In genomic region chr20:45983279-45983743, GRCh38 we compare ENCODE assay signal across 32 cellular contexts. TPM values are rescaled to one million over a fixed set of nuclear protein-coding genes. Genes with fewer than 3 reads are reported as not detected.
DNase-seq lines count a peak whose midpoint lies in the region; ATAC-seq and TF ChIP-seq lines count a peak whose summit lies in the region.
"Had no signal": no experiment of that assay in that cellular context is flagged by ENCODE, and none has a peak within 500 bp of the region (broad histone marks: within the 10 kb centered on the region; RNA-seq: fewer than 3 reads in every experiment).

No MANE protein-coding gene starts in this region.

- H3K4me3 ChIP-seq in SU-DHL-6 (ENCODE audit: insufficient read depth, low read length, poor library complexity, severe bottlenecking): no peak overlapping the region
- H3K4me3 ChIP-seq: ascending aorta, cardiac muscle cell, gastroesophageal sphincter, left ventricle myocardium inferior, skin epidermis, tibial artery had no signal

- peaks cover 2% of the 10 kb centered on the region for H3K27me3 Mint-ChIP-seq in activated T-cell treated with anti-CD3 and anti-CD28 coated beads, Interleukin-2, amount 50 U/mL, for 24 hours
- H3K27me3 Mint-ChIP-seq in activated CD4-positive, alpha-beta T cell treated with anti-CD3 and anti-CD28 coated beads, Interleukin-2, amount 10 ng/mL, durations not matched to agents 24 days and 14 days: peaks cover 10% of the 10 kb centered on the region
- H3K27me3 Mint-ChIP-seq in effector memory CD8-positive, alpha-beta T cell: no peaks in the 10 kb centered on the region
- H3K27me3 Mint-ChIP-seq: activated CD4-positive, alpha-beta memory T cell treated with anti-CD3 and anti-CD28 coated beads for 36 hours; CD4-positive, alpha-beta memory T cell had no signal

- intact Hi-C loops in activated CD4-positive, alpha-beta T cell treated with anti-CD3 and anti-CD28 coated beads, Interleukin-2, amount 10 ng/mL, durations not matched to agents 24 days and 14 days (cut with micrococcal nuclease): no loop called here

- no peak overlapping the region for H3K9ac ChIP-seq in SU-DHL-6 (ENCODE audit: low read length)

- H3K9me2 ChIP-seq in SU-DHL-6 (replicated peaks; ENCODE audit: insufficient read depth, low read length): no peaks in the 10 kb centered on the region

- H3K4me1 Mint-ChIP-seq in activated T-cell treated with anti-CD3 and anti-CD28 coated beads, Interleukin-2, amount 50 U/mL, for 24 hours (ENCODE audit: low read depth): peaks cover 5% of the 10 kb centered on the region
- peaks cover 6% of the 10 kb centered on the region for H3K4me1 Mint-ChIP-seq in activated CD4-positive, alpha-beta T cell treated with anti-CD3 and anti-CD28 coated beads, Interleukin-2, amount 10 ng/mL, durations not matched to agents 24 days and 14 days
- no peaks in the 10 kb centered on the region for H3K4me1 Mint-ChIP-seq in effector memory CD8-positive, alpha-beta T cell (ENCODE audit: low read depth in 2 of 2)
- H3K4me1 Mint-ChIP-seq: activated naive CD8-positive, alpha-beta T cell treated with anti-CD3 and anti-CD28 coated beads for 36 hours; immature natural killer cell had no signal

- peak overlapping the region; percentile 6 for H2AFZ ChIP-seq in SU-DHL-6 (ENCODE audit: low read depth, low read length, severe bottlenecking)

- no peaks in the 10 kb centered on the region for H3K9me3 ChIP-seq in SU-DHL-6 (ENCODE audit: insufficient read depth, low read length)
- H3K9me3 ChIP-seq: ascending aorta, gastroesophageal sphincter, left ventricle myocardium inferior, tibial artery had no signal

- H3K4me2 ChIP-seq in SU-DHL-6 (ENCODE audit: low read depth, low read length, poor library complexity, severe bottlenecking): no peak overlapping the region

- no peaks in the 10 kb centered on the region for H4K20me1 ChIP-seq in SU-DHL-6 (ENCODE audit: low read depth, low read length)

- H3K9me3 Mint-ChIP-seq in activated T-cell treated with anti-CD3 and anti-CD28 coated beads, Interleukin-2, amount 50 U/mL, for 24 hours: no peaks in the 10 kb centered on the region
- H3K9me3 Mint-ChIP-seq in activated CD4-positive, alpha-beta T cell treated with anti-CD3 and anti-CD28 coated beads, Interleukin-2, amount 10 ng/mL, durations not matched to agents 24 days and 14 days: no peaks in the 10 kb centered on the region
- no peaks in the 10 kb centered on the region for H3K9me3 Mint-ChIP-seq in effector memory CD8-positive, alpha-beta T cell
- H3K9me3 Mint-ChIP-seq: activated CD4-positive, alpha-beta memory T cell treated with anti-CD3 and anti-CD28 coated beads for 36 hours; activated naive CD8-positive, alpha-beta T cell treated with anti-CD3 and anti-CD28 coated beads for 36 hours; CD4-positive, alpha-beta memory T cell; immature natural killer cell; stimulated activated naive CD8-positive, alpha-beta T cell treated with anti-CD3 and anti-CD28 coated beads, Interleukin-15, amount 100 ng/mL, for 72 hours had no signal

- no peaks in the 10 kb centered on the region for H3K36me3 Mint-ChIP-seq in activated T-cell treated with anti-CD3 and anti-CD28 coated beads, Interleukin-2, amount 50 U/mL, for 24 hours (ENCODE audit: low read depth)
- no peaks in the 10 kb centered on the region for H3K36me3 Mint-ChIP-seq in activated CD4-positive, alpha-beta T cell treated with anti-CD3 and anti-CD28 coated beads, Interleukin-2, amount 10 ng/mL, durations not matched to agents 24 days and 14 days (ENCODE audit: low read depth)
- H3K36me3 Mint-ChIP-seq in effector memory CD8-positive, alpha-beta T cell (ENCODE audit: insufficient read depth): no peaks in the 10 kb centered on the region
- H3K36me3 Mint-ChIP-seq: activated CD4-positive, alpha-beta memory T cell treated with anti-CD3 and anti-CD28 coated beads for 36 hours; activated naive CD8-positive, alpha-beta T cell treated with anti-CD3 and anti-CD28 coated beads for 36 hours; CD4-positive, alpha-beta memory T cell; immature natural killer cell had no signal

- DNase-seq in activated T-cell treated with anti-CD3 and anti-CD28 coated beads, Interleukin-2, amount 50 U/mL, for 24 hours: no peak
- DNase-seq in activated T-cell treated with anti-CD3 and anti-CD28 coated beads, Interleukin-2, amount 50 U/mL, for 1 hour: no peak
- DNase-seq in activated CD4-positive, alpha-beta T cell treated with anti-CD3 and anti-CD28 coated beads, Interleukin-2, amount 10 ng/mL, durations not matched to agents 24 days and 14 days: no peak
- DNase-seq in NOMO-1 (lab: John Stamatoyannopoulos, UW; ENCODE audit: unreplicated experiment in 2 of 2): no peak
- no peak for DNase-seq in effector memory CD8-positive, alpha-beta T cell
- DNase-seq: activated CD4-positive, alpha-beta memory T cell treated with anti-CD3 and anti-CD28 coated beads for 36 hours; activated CD4-positive, CD25-positive, alpha-beta regulatory T cell; activated effector memory CD4-positive, alpha-beta T cell treated with Interleukin-2 at 50 U/mL for 16 hours; activated naive CD8-positive, alpha-beta T cell treated with anti-CD3 and anti-CD28 coated beads for 36 hours; AML-193; CD4-positive, alpha-beta memory T cell; cortex of kidney; DMS 273 treated with DMSO at 0.1 percent for 48 hours; hippocampal formation; immature natural killer cell; KG1; left ventricle myocardium inferior; MM.1S; NCI-H2029; NCI-H345; stimulated activated naive CD8-positive, alpha-beta T cell treated with anti-CD3 and anti-CD28 coated beads, Interleukin-15, amount 100 ng/mL, for 72 hours; tibial artery had no signal

- H3K79me2 ChIP-seq in SU-DHL-6 (ENCODE audit: insufficient read depth, low read length): no peaks in the 10 kb centered on the region

- ATAC-seq in esophagus mucosa: peak; percentile 12
- no peak for ATAC-seq in HG02571 (IDR thresholded peaks at IDR 0.05; ENCODE audit: unreplicated experiment)
- no peak for ATAC-seq in effector memory CD8-positive, alpha-beta T cell (replicated peaks)
- ATAC-seq: gastroesophageal sphincter; stimulated activated naive CD8-positive, alpha-beta T cell treated with anti-CD3 and anti-CD28 coated beads, Interleukin-15, amount 100 ng/mL, for 72 hours had no signal

- no peaks in the 10 kb centered on the region for H3K36me3 ChIP-seq in SU-DHL-6 (ENCODE audit: low read length)
- H3K36me3 ChIP-seq: ascending aorta, cardiac muscle cell, gastroesophageal sphincter, left ventricle myocardium inferior, tibial artery had no signal

- peak overlapping the region; percentile 17 for H3K27ac Mint-ChIP-seq in activated T-cell treated with anti-CD3 and anti-CD28 coated beads, Interleukin-2, amount 50 U/mL, for 24 hours
- no peak overlapping the region for H3K27ac Mint-ChIP-seq in activated CD4-positive, alpha-beta T cell treated with anti-CD3 and anti-CD28 coated beads, Interleukin-2, amount 10 ng/mL, durations not matched to agents 24 days and 14 days
- H3K27ac Mint-ChIP-seq in effector memory CD8-positive, alpha-beta T cell: no peak overlapping the region
- H3K27ac Mint-ChIP-seq: activated CD4-positive, alpha-beta memory T cell treated with anti-CD3 and anti-CD28 coated beads for 36 hours; activated naive CD8-positive, alpha-beta T cell treated with anti-CD3 and anti-CD28 coated beads for 36 hours; CD4-positive, alpha-beta memory T cell; immature natural killer cell had no signal

- H3K27ac ChIP-seq in SU-DHL-6 (ENCODE audit: low read depth, low read length): no peak overlapping the region
- H3K27ac ChIP-seq: ascending aorta, cardiac muscle cell, gastroesophageal sphincter, left ventricle myocardium inferior, skin epidermis, tibial artery had no signal

- no peak overlapping the region for H3K4me3 Mint-ChIP-seq in activated T-cell treated with anti-CD3 and anti-CD28 coated beads, Interleukin-2, amount 50 U/mL, for 24 hours
- H3K4me3 Mint-ChIP-seq in activated CD4-positive, alpha-beta T cell treated with anti-CD3 and anti-CD28 coated beads, Interleukin-2, amount 10 ng/mL, durations not matched to agents 24 days and 14 days: no peak overlapping the region
- H3K4me3 Mint-ChIP-seq in effector memory CD8-positive, alpha-beta T cell: no peak overlapping the region
- H3K4me3 Mint-ChIP-seq: activated CD4-positive, alpha-beta memory T cell treated with anti-CD3 and anti-CD28 coated beads for 36 hours; activated naive CD8-positive, alpha-beta T cell treated with anti-CD3 and anti-CD28 coated beads for 36 hours; CD4-positive, alpha-beta memory T cell; immature natural killer cell; stimulated activated naive CD8-positive, alpha-beta T cell treated with anti-CD3 and anti-CD28 coated beads, Interleukin-15, amount 100 ng/mL, for 72 hours had no signal

- H3F3A ChIP-seq in SU-DHL-6 (ENCODE audit: insufficient read depth): no peaks in the 10 kb centered on the region

- no peak for TF ChIP-seq CTCF in SU-DHL-6 (IDR thresholded peaks at IDR 0.05; ENCODE audit: insufficient read depth, low read length, poor library complexity, severe bottlenecking)

- no peaks in the 10 kb centered on the region for H3K27me3 ChIP-seq in SU-DHL-6 (ENCODE audit: low read length)
- H3K27me3 ChIP-seq: ascending aorta, cardiac muscle cell had no signal

RNA-seq across cellular contexts. Expression of gene ZNF335, which starts 11.3 kb away (rescaled TPM):
- 9.6 TPM for total RNA-seq in esophagus mucosa
- total RNA-seq in activated CD4-positive, alpha-beta T cell treated with anti-CD3 and anti-CD28 coated beads, Interleukin-2, amount 10 ng/mL, durations not matched to agents 24 days and 14 days: 37.5 and 39.5 TPM in 2 replicates

RNA-seq across cellular contexts. Expression of gene MMP9, which starts 25.4 kb away (rescaled TPM):
- total RNA-seq in esophagus mucosa: 3.3 TPM
- total RNA-seq in activated CD4-positive, alpha-beta T cell treated with anti-CD3 and anti-CD28 coated beads, Interleukin-2, amount 10 ng/mL, durations not matched to agents 24 days and 14 days: 0.19 and 0.28 TPM in 2 replicates
- total RNA-seq: ascending aorta, cardiac muscle cell, fibroblast of lung, H4, pulmonary artery endothelial cell had no signal

RNA-seq across cellular contexts. Expression of gene SLC12A5, which starts 45.7 kb away (rescaled TPM):
- not detected for total RNA-seq in esophagus mucosa
- total RNA-seq in activated CD4-positive, alpha-beta T cell treated with anti-CD3 and anti-CD28 coated beads, Interleukin-2, amount 10 ng/mL, durations not matched to agents 24 days and 14 days: not detected in 2 replicates
- total RNA-seq: ascending aorta; CD4-positive, alpha-beta memory T cell; gastroesophageal sphincter; left ventricle myocardium inferior had no signal

RNA-seq across cellular contexts. Expression of gene PCIF1, which starts 48.8 kb away (rescaled TPM):
- 19.0 TPM for total RNA-seq in esophagus mucosa
- total RNA-seq in activated CD4-positive, alpha-beta T cell treated with anti-CD3 and anti-CD28 coated beads, Interleukin-2, amount 10 ng/mL, durations not matched to agents 24 days and 14 days: 26.1 and 27.8 TPM in 2 replicates
